ENCODE assay signal across 17 cellular contexts in the genomic region with DNA sequence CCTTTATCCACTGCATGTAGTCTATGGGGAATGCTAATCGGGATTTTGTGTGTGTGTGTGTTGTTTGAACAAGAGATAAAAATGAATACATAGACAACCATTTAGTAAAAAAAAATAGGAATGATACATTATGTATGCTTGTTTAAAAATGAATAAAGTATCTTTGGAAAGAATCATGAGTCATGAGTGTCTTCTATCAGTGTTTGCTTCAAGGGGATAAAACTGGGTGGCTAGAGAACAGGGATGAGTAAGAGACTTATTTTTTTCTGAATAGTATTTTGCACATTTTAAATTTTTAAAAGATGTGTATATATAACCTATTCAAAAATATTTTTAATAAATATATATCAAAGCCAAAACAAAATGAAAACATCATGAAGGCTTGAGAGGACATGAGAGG.
"Had no signal": no experiment of that assay in that cellular context is flagged by ENCODE, and none has a peak within 500 bp of the region (broad histone marks: within the 10 kb centered on the region; RNA-seq: fewer than 3 reads in every experiment).

No MANE protein-coding gene starts in this region.

- H3K27ac Mint-ChIP-seq: immature natural killer cell; naive B cell; stimulated activated memory B cell treated with anti-CD40 and anti-IgM and Interleukin-4, amounts not matched to agents 10 μg/mL and 1 μg/mL and 100 μg/mL, for 72 hours; T-helper 17 cell had no signal

- H3K27me3 ChIP-seq: neutrophil, spleen, transverse colon had no signal

- H3K27me3 Mint-ChIP-seq: naive B cell; stimulated activated memory B cell treated with anti-CD40 and anti-IgM and Interleukin-4, amounts not matched to agents 10 μg/mL and 1 μg/mL and 100 μg/mL, for 72 hours; T-helper 17 cell had no signal

- H3K4me3 ChIP-seq: lung, spleen, transverse colon had no signal

- H3K9me3 ChIP-seq: neutrophil, transverse colon had no signal

- ATAC-seq: activated CD4-positive, CD25-positive, alpha-beta regulatory T cell treated with anti-CD3 and anti-CD28 coated beads, Interleukin-2, amount 50 U/mL, for 24 hours; left colon; right cardiac atrium; stimulated activated memory B cell treated with anti-CD40 and anti-IgM and Interleukin-4, amounts not matched to agents 10 μg/mL and 1 μg/mL and 100 μg/mL, for 72 hours; T-helper 17 cell had no signal

- DNase-seq: activated CD4-positive, alpha-beta T cell treated with anti-CD3 and anti-CD28 coated beads, Interleukin-2, amount 50 U/mL, for 4 hours; activated naive CD4-positive, alpha-beta T cell treated with anti-CD3 and anti-CD28 coated beads, Interleukin-2, amount 50 U/mL, for 16 hours; activated T-cell treated with anti-CD3 and anti-CD28 coated beads, Interleukin-2, amount 50 U/mL, for 1 hour; glutamatergic neuron; immature natural killer cell; left colon; naive B cell; posterior cingulate gyrus; right cardiac atrium; spleen; stimulated activated CD4-positive, alpha-beta T cell treated with anti-CD3 and anti-CD28 coated beads, Interleukin-1b, Interleukin-23, amount 100 ng/mL, for 48 hours; T-helper 17 cell; transverse colon had no signal

- H3K9me3 Mint-ChIP-seq: stimulated activated memory B cell treated with anti-CD40 and anti-IgM and Interleukin-4, amounts not matched to agents 10 μg/mL and 1 μg/mL and 100 μg/mL, for 72 hours had no signal

- H3K4me1 Mint-ChIP-seq: immature natural killer cell; naive B cell; stimulated activated memory B cell treated with anti-CD40 and anti-IgM and Interleukin-4, amounts not matched to agents 10 μg/mL and 1 μg/mL and 100 μg/mL, for 72 hours; T-helper 17 cell had no signal

- H3K36me3 ChIP-seq: neutrophil, spleen, transverse colon had no signal

- H3K36me3 Mint-ChIP-seq: immature natural killer cell; naive B cell; stimulated activated memory B cell treated with anti-CD40 and anti-IgM and Interleukin-4, amounts not matched to agents 10 μg/mL and 1 μg/mL and 100 μg/mL, for 72 hours had no signal

- H3K27ac ChIP-seq: neutrophil, spleen, transverse colon had no signal

- H3K4me1 ChIP-seq: spleen, transverse colon had no signal

- H3K4me3 Mint-ChIP-seq: immature natural killer cell; naive B cell; stimulated activated memory B cell treated with anti-CD40 and anti-IgM and Interleukin-4, amounts not matched to agents 10 μg/mL and 1 μg/mL and 100 μg/mL, for 72 hours; T-helper 17 cell had no signal
